ENCODE assay signal across 25 cellular contexts in the genomic region with DNA sequence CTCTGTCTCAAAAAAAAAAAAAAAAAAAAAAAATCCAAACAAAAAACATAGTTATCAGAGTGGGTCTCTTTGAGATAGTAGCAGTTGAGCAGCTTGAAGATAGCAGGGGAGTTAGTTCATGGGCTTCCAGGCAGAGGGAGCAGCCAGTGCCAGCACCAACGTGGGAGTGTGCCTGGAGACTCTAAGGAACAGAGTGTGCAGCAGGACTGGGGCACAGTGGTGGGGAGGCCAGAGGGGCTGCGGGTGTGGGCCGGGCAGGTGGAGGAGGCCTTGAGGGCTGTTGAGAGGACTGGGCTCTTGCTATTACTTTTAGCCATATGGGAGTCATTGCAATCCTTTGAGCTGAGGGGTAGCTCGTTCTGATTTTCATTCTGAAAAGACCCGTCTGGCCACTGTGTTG.
"Had no signal": no experiment of that assay in that cellular context is flagged by ENCODE, and none has a peak within 500 bp of the region (broad histone marks: within the 10 kb centered on the region; RNA-seq: fewer than 3 reads in every experiment).

No MANE protein-coding gene starts in this region.

- H3K9me3 ChIP-seq: left lung, mucosa of descending colon, neutrophil, thyroid gland, upper lobe of left lung, vagina had no signal

- H3K4me1 Mint-ChIP-seq: stimulated activated memory B cell treated with anti-CD40 and anti-IgM and Interleukin-4, amounts not matched to agents 10 μg/mL and 1 μg/mL and 100 μg/mL, for 72 hours; stimulated activated naive CD8-positive, alpha-beta T cell treated with anti-CD3 and anti-CD28 coated beads, Interleukin-15, amount 100 ng/mL, for 72 hours; T-cell had no signal

- H3K4me3 Mint-ChIP-seq: activated T-cell treated with anti-CD3 and anti-CD28 coated beads, Interleukin-2, amount 50 U/mL, for 72 hours; natural killer cell treated with Interleukin-12 subunit alpha and Interleukin-12 subunit beta and Interleukin-15 and Interleukin-18, amount 100 ng/mL, for 72 hours; stimulated activated memory B cell treated with anti-CD40 and anti-IgM and Interleukin-4, amounts not matched to agents 10 μg/mL and 1 μg/mL and 100 μg/mL, for 72 hours; stimulated activated naive CD8-positive, alpha-beta T cell treated with anti-CD3 and anti-CD28 coated beads, Interleukin-15, amount 100 ng/mL, for 72 hours; T-cell; T-helper 2 cell treated with Interferon-gamma antibody and Interleukin-4, amounts not matched to agents 5 μg/mL and 100 μg/mL, for 36 hours had no signal

- H3K4me3 ChIP-seq: coronary artery, left lung, mucosa of descending colon, skin epidermis, thyroid gland, upper lobe of left lung, vagina had no signal

- ATAC-seq: activated naive CD4-positive, alpha-beta T cell treated with anti-CD3 and anti-CD28 coated beads, Interleukin-2, amount 50 U/mL, for 72 hours; activated T-cell treated with anti-CD3 and anti-CD28 coated beads, Interleukin-2, amount 50 U/mL, for 72 hours; esophagus mucosa; left lung; mucosa of descending colon; natural killer cell treated with Interleukin-12 subunit alpha and Interleukin-12 subunit beta and Interleukin-15 and Interleukin-18, amount 100 ng/mL, for 72 hours; sciatic nerve; stimulated activated memory B cell treated with anti-CD40 and anti-IgM and Interleukin-4, amounts not matched to agents 10 μg/mL and 1 μg/mL and 100 μg/mL, for 72 hours; stimulated activated naive CD8-positive, alpha-beta T cell treated with anti-CD3 and anti-CD28 coated beads, Interleukin-15, amount 100 ng/mL, for 72 hours had no signal

- H3K36me3 ChIP-seq: left lung, neutrophil, thyroid gland, upper lobe of left lung, vagina had no signal

- H3K9me3 Mint-ChIP-seq: activated naive CD4-positive, alpha-beta T cell treated with anti-CD3 and anti-CD28 coated beads, Interleukin-2, amount 50 U/mL, for 72 hours; activated T-cell treated with anti-CD3 and anti-CD28 coated beads, Interleukin-2, amount 50 U/mL, for 72 hours; natural killer cell treated with Interleukin-12 subunit alpha and Interleukin-12 subunit beta and Interleukin-15 and Interleukin-18, amount 100 ng/mL, for 72 hours; stimulated activated memory B cell treated with anti-CD40 and anti-IgM and Interleukin-4, amounts not matched to agents 10 μg/mL and 1 μg/mL and 100 μg/mL, for 72 hours; stimulated activated naive CD8-positive, alpha-beta T cell treated with anti-CD3 and anti-CD28 coated beads, Interleukin-15, amount 100 ng/mL, for 72 hours; T-helper 2 cell treated with Interferon-gamma antibody and Interleukin-4, amounts not matched to agents 5 μg/mL and 100 μg/mL, for 36 hours had no signal

- H3K27ac Mint-ChIP-seq: activated naive CD4-positive, alpha-beta T cell treated with anti-CD3 and anti-CD28 coated beads, Interleukin-2, amount 50 U/mL, for 72 hours; activated T-cell treated with anti-CD3 and anti-CD28 coated beads, Interleukin-2, amount 50 U/mL, for 72 hours; natural killer cell treated with Interleukin-12 subunit alpha and Interleukin-12 subunit beta and Interleukin-15 and Interleukin-18, amount 100 ng/mL, for 72 hours; stimulated activated memory B cell treated with anti-CD40 and anti-IgM and Interleukin-4, amounts not matched to agents 10 μg/mL and 1 μg/mL and 100 μg/mL, for 72 hours; T-cell; T-helper 2 cell treated with Interferon-gamma antibody and Interleukin-4, amounts not matched to agents 5 μg/mL and 100 μg/mL, for 36 hours had no signal

- DNase-seq: activated CD4-positive, alpha-beta T cell treated with anti-CD3 and anti-CD28 coated beads for 4 hours; activated CD4-positive, alpha-beta T cell treated with anti-CD3 and anti-CD28 coated beads, Interleukin-2, amount 50 U/mL, for 4 hours; activated naive CD4-positive, alpha-beta T cell; activated T-cell treated with anti-CD3 and anti-CD28 coated beads for 4 hours; activated T-cell treated with anti-CD3 and anti-CD28 coated beads, Interleukin-2, amount 50 U/mL, for 72 hours; foreskin fibroblast; kidney glomerular epithelial cell; left lung; mucosa of descending colon; stimulated activated CD4-positive, alpha-beta T cell treated with anti-CD3 and anti-CD28 coated beads, Interleukin-12 subunit alpha, Interleukin-12 subunit beta, amount 100 ng/mL, for 4 hours; stimulated activated CD4-positive, alpha-beta T cell treated with anti-CD3 and anti-CD28 coated beads, Interleukin-4, amount 100 ng/mL, for 24 hours; stimulated activated naive CD8-positive, alpha-beta T cell treated with anti-CD3 and anti-CD28 coated beads, Interleukin-15, amount 100 ng/mL, for 72 hours; T-cell; thyroid gland had no signal

- H3K27me3 ChIP-seq: left lung, neutrophil, thyroid gland, upper lobe of left lung, vagina had no signal

- H3K4me1 ChIP-seq: left lung, upper lobe of left lung had no signal

- H3K36me3 Mint-ChIP-seq: activated naive CD4-positive, alpha-beta T cell treated with anti-CD3 and anti-CD28 coated beads, Interleukin-2, amount 50 U/mL, for 72 hours; natural killer cell treated with Interleukin-12 subunit alpha and Interleukin-12 subunit beta and Interleukin-15 and Interleukin-18, amount 100 ng/mL, for 72 hours; stimulated activated memory B cell treated with anti-CD40 and anti-IgM and Interleukin-4, amounts not matched to agents 10 μg/mL and 1 μg/mL and 100 μg/mL, for 72 hours; T-cell had no signal

- H3K27me3 Mint-ChIP-seq: natural killer cell treated with Interleukin-12 subunit alpha and Interleukin-12 subunit beta and Interleukin-15 and Interleukin-18, amount 100 ng/mL, for 72 hours had no signal

- H3K27ac ChIP-seq: coronary artery, left lung, neutrophil, skin epidermis, thyroid gland, upper lobe of left lung, vagina had no signal
